In the genomic region with DNA sequence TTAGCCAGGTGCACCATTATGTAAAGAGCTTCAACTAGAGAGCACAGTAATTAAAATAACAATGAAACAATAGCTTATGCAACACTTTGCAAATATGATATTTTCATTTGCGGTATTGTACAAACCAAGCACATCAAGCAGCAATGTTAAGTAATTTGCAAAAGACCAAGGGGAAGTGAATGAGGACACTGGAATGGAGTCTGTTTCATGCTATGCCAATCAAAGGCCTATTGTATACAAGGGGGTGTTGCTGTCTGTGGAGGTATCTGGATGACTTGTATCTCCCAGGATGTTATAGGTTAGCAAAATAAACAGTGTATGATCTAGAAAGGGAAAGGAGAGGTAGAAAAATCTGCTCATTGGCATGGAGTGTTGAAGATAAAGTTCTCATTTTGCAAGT, we compare ENCODE assay signal across 16 cellular contexts.
DNase-seq lines count a peak whose midpoint lies in the region; ATAC-seq lines count a peak whose summit lies in the region.
"Had no signal": no experiment of that assay in that cellular context is flagged by ENCODE, and none has a peak within 500 bp of the region (broad histone marks: within the 10 kb centered on the region; RNA-seq: fewer than 3 reads in every experiment).

No MANE protein-coding gene starts in this region.

- no peaks in the 10 kb centered on the region for H3K79me2 ChIP-seq in Karpas-422 (ENCODE audit: low read length)

- no peak for ATAC-seq in Right ventricle myocardium superior (ENCODE audit: poor library complexity)
- ATAC-seq in GM21526 (IDR thresholded peaks at IDR 0.05; ENCODE audit: low FRiP score, unreplicated experiment) = no peak
- ATAC-seq: HepG2 had no signal

- intact Hi-C loops in Right ventricle myocardium superior (cut with DNase I) = no loop called here

- no peak overlapping the region for H2AFZ ChIP-seq in Karpas-422 (ENCODE audit: low read length)

- H3K4me3 ChIP-seq in Karpas-422 (ENCODE audit: low read length) = no peak overlapping the region
- H3K4me3 ChIP-seq: SJSA1 had no signal

- DNase-seq in DMS79 treated with DMSO at 0.1 percent for 48 hours (lab: John Stamatoyannopoulos, UW) (peak; percentile 50), DMS79 (lab: John Stamatoyannopoulos, UW) (no peak), Karpas-422 (peak; percentile 43), NCI-H2107 (lab: John Stamatoyannopoulos, UW) (peak; percentile 16), NOMO-1 treated with DMSO at 0.1 percent for 48 hours (lab: John Stamatoyannopoulos, UW; ENCODE audit: unreplicated experiment) (peak; percentile 57), Right ventricle myocardium superior (no peak), kidney tubule cell (ENCODE audit: low spot score) (no peak)
- DNase-seq: H9, NCI-H187, NCI-H524, SW 1271, T-helper 9 cell had no signal

- H3K36me3 ChIP-seq in Karpas-422 (ENCODE audit: insufficient read depth, low read length) = no peaks in the 10 kb centered on the region
- H3K36me3 ChIP-seq: SJSA1 had no signal

- no peaks in the 10 kb centered on the region for H3K9me3 ChIP-seq in Karpas-422 (ENCODE audit: low read length)
- H3K9me3 ChIP-seq: SJSA1 had no signal

- H3K27me3 ChIP-seq in Karpas-422 (ENCODE audit: low read length) = no peaks in the 10 kb centered on the region
- H3K27me3 ChIP-seq: SJSA1 had no signal

- no peaks in the 10 kb centered on the region for H4K20me1 ChIP-seq in Karpas-422 (ENCODE audit: insufficient read depth, low read depth, low read length)

- H3K4me1 ChIP-seq in Karpas-422 (ENCODE audit: low read length) = peaks cover 10% of the 10 kb centered on the region

- H3K9ac ChIP-seq in Karpas-422 (ENCODE audit: low read length) = no peak overlapping the region

- H3K4me2 ChIP-seq in Karpas-422 (ENCODE audit: low read depth, low read length, poor library complexity, severe bottlenecking) = no peak overlapping the region

- H3K9me2 ChIP-seq in Karpas-422 (replicated peaks; ENCODE audit: insufficient read depth, low read length) = no peaks in the 10 kb centered on the region

- no peak overlapping the region for H3K27ac ChIP-seq in Karpas-422 (ENCODE audit: low read length)
- H3K27ac ChIP-seq: 22Rv1, SJSA1 had no signal

Comparison
In these comparisons a context has a peak if more than half of its experiments do, and no peak if none do; other contexts are left out.
1. DNase-seq: peak in DMS79 treated with DMSO at 0.1 percent for 48 hours (single experiment), Karpas-422 (single experiment), NCI-H2107 (single experiment) and NOMO-1 treated with DMSO at 0.1 percent for 48 hours (single experiment); none in DMS79 (single experiment), Right ventricle myocardium superior (single experiment) and kidney tubule cell (single experiment).